Comparison of ENCODE assay signal across 3 cellular contexts in the genomic region with DNA sequence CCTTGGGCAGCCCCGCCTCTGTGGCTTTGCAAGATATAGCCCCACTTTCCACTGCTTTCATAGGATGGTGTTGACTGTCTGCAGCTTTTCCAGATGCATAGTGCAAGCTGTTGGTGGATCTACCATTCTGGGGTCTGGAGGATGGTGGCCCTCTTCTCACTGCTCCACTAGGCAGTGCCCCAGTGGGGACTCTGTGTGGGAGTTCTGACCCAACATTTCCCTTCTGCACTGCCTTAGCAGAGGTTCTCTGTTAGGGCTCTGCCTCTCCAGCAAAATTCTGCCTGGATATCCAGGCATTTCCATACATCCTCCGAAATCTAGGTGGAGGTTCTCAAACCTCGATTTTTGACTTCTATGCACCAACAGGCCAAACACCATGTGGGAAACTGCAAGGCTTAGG.
TF ChIP-seq lines count a peak whose summit lies in the region.

No MANE protein-coding gene starts in this region.

TF ChIP-seq in HepG2, 621 proteins besides CTCF, POLR2A, EP300 and RAD21 (continued from another document):
- peak; percentile 99 for TF ChIP-seq ZNF317 (CRISPR knock-in tag; IDR thresholded peaks at IDR 0.05)

TF ChIP-seq in WTC11, 78 proteins besides CTCF, POLR2A, EP300 and RAD21 (continued from another document):
- TF ChIP-seq ZNF317 (CRISPR knock-in tag; IDR thresholded peaks at IDR 0.05; ENCODE audit: borderline replicate concordance, low read depth) = peak; percentile 96

TF ChIP-seq in GM12878, 131 proteins besides CTCF, POLR2A, EP300 and RAD21 (continued from another document):
- TF ChIP-seq IRF3 (IDR thresholded peaks at IDR 0.05) (no peak), BACH1 (IDR thresholded peaks at IDR 0.05; ENCODE audit: borderline replicate concordance) (no peak), SMARCA5 (IDR thresholded peaks at IDR 0.05) (no peak), CBX5 (IDR thresholded peaks at IDR 0.05; ENCODE audit: low read depth) (peak; percentile 78; the same call in 1 of the 2 replicates), ZNF592 (IDR thresholded peaks at IDR 0.05) (no peak)
- TF ChIP-seq, protein P1, sequence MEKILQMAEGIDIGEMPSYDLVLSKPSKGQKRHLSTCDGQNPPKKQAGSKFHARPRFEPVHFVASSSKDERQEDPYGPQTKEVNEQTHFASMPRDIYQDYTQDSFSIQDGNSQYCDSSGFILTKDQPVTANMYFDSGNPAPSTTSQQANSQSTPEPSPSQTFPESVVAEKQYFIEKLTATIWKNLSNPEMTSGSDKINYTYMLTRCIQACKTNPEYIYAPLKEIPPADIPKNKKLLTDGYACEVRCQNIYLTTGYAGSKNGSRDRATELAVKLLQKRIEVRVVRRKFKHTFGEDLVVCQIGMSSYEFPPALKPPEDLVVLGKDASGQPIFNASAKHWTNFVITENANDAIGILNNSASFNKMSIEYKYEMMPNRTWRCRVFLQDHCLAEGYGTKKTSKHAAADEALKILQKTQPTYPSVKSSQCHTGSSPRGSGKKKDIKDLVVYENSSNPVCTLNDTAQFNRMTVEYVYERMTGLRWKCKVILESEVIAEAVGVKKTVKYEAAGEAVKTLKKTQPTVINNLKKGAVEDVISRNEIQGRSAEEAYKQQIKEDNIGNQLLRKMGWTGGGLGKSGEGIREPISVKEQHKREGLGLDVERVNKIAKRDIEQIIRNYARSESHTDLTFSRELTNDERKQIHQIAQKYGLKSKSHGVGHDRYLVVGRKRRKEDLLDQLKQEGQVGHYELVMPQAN (conservative IDR thresholded peaks at IDR 0.05) = no peak
- TF ChIP-seq, protein P2, sequence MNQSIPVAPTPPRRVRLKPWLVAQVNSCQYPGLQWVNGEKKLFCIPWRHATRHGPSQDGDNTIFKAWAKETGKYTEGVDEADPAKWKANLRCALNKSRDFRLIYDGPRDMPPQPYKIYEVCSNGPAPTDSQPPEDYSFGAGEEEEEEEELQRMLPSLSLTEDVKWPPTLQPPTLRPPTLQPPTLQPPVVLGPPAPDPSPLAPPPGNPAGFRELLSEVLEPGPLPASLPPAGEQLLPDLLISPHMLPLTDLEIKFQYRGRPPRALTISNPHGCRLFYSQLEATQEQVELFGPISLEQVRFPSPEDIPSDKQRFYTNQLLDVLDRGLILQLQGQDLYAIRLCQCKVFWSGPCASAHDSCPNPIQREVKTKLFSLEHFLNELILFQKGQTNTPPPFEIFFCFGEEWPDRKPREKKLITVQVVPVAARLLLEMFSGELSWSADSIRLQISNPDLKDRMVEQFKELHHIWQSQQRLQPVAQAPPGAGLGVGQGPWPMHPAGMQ (IDR thresholded peaks at IDR 0.05; ENCODE audit: borderline replicate concordance) = no peak
